18 cellular contexts compared by ENCODE assay signal in the genomic region with DNA sequence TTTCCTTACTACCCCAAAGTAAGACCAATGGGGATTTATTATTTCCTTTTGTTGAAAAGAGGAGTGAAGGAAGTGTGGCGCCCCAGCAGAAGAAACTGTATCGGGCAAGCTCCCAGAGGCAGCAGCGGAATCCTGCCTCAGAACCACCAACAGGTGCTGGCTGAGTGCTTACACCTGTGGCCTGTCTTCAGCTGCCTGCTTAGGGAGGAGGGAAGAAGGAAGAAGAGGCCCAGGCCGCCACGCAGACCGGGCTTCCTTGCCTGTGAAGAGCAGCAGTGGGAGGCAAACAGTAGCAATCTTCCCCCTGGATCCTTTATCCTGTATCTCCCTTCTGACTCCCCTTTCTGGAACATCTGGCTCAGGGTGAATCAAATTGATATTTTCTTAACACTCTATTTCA.
"Had no signal": no experiment of that assay in that cellular context is flagged by ENCODE, and none has a peak within 500 bp of the region (broad histone marks: within the 10 kb centered on the region; RNA-seq: fewer than 3 reads in every experiment).

No MANE protein-coding gene starts in this region.

- H3K27me3 Mint-ChIP-seq: memory B cell had no signal

- H3K4me3 ChIP-seq: gastrocnemius medialis, spleen, transverse colon, vagina had no signal

- H3K4me1 Mint-ChIP-seq: memory B cell had no signal

- H3K4me1 ChIP-seq: gastrocnemius medialis, transverse colon, vagina had no signal

- H3K27ac ChIP-seq: gastrocnemius medialis, transverse colon, vagina, WERI-Rb-1 had no signal

- DNase-seq: activated CD4-positive, alpha-beta T cell treated with anti-CD3 and anti-CD28 coated beads, Interleukin-2, amount 50 U/mL, for 48 hours; activated gamma-delta T cell; effector CD4-positive, alpha-beta T cell; gastrocnemius medialis; head of caudate nucleus; immature natural killer cell; kidney glomerular epithelial cell; left ventricle myocardium superior; retina; spleen; stimulated activated CD8-positive, alpha-beta memory T cell treated with anti-CD3 and anti-CD28 coated beads, Interleukin-4, amount 100 ng/mL, for 48 hours; stimulated activated naive CD4-positive, alpha-beta T cell treated with Interleukin-2 at 50 U/mL for 16 hours; T-helper 2 cell; transverse colon; WERI-Rb-1 had no signal

- H3K9me3 ChIP-seq: gastrocnemius medialis, vagina had no signal

- H3K27me3 ChIP-seq: gastrocnemius medialis, spleen, transverse colon, vagina had no signal

- H3K4me3 Mint-ChIP-seq: memory B cell had no signal

- H3K27ac Mint-ChIP-seq: activated naive CD4-positive, alpha-beta T cell treated with anti-CD3 and anti-CD28 coated beads, Interleukin-2, amount 50 U/mL, for 72 hours; memory B cell had no signal
